In the genomic region with DNA sequence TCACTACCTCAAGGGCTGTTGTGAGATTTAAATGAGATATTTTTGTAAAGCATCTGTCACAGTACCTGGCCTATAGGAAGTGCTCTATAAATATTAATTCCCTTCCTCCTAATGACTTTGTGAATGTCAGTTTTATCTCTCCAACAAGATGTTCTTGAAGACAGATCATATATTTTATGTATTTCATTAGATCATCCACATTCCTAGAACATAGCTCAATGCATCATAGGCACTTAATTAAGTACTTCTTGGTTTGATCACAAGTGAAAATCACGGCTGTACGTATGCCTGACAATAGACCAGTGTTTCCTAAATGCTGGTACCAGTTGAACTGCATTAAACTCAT, we compare ENCODE assay signal across 14 cellular contexts. TPM values are rescaled to one million over a fixed set of nuclear protein-coding genes. Genes with fewer than 3 reads are reported as not detected.
A peak's percentile ranks its signal among the peaks of the same experiment; 100 is the strongest.
DNase-seq lines count a peak whose midpoint lies in the region; ATAC-seq and TF ChIP-seq lines count a peak whose summit lies in the region.
"Had no signal": no experiment of that assay in that cellular context is flagged by ENCODE, and none has a peak within 500 bp of the region (broad histone marks: within the 10 kb centered on the region; RNA-seq: fewer than 3 reads in every experiment).

No MANE protein-coding gene starts in this region.

- H3K4me3 Mint-ChIP-seq in naive B cell: peak overlapping the region in 1 of 8 donors; percentile 5
- H3K4me3 Mint-ChIP-seq: CD4-positive, CD25-positive, alpha-beta regulatory T cell; H9 had no signal

- peak overlapping the region; percentile 91 for H3K27ac ChIP-seq in cingulate gyrus (ENCODE audit: low read depth, low read length)
- H3K27ac ChIP-seq in foreskin keratinocyte: no peak overlapping the region
- H3K27ac ChIP-seq in suprapubic skin: peak overlapping the region; percentile 31
- H3K27ac ChIP-seq in right cardiac atrium (ENCODE audit: low read length): no peak overlapping the region

- 46% methylated on average over 2 of the region's 2 CpGs for WGBS in suprapubic skin
- WGBS in right cardiac atrium: 88% methylated on average over 2 of the region's 2 CpGs

- H3K9me3 Mint-ChIP-seq in naive B cell: peaks cover 0 to 2% (median 0%) of the 10 kb centered on the region in 7 donors
- H3K9me3 Mint-ChIP-seq: CD4-positive, CD25-positive, alpha-beta regulatory T cell; H9 had no signal

- no peak for TF ChIP-seq EP300 in suprapubic skin (IDR thresholded peaks at IDR 0.05)

- no peaks in the 10 kb centered on the region for H3K9me3 ChIP-seq in suprapubic skin
- H3K9me3 ChIP-seq in right cardiac atrium (ENCODE audit: control insufficient read depth, low read length): no peaks in the 10 kb centered on the region
- H3K9me3 ChIP-seq: BE2C had no signal

- H3K27ac Mint-ChIP-seq in naive B cell: peak overlapping the region in 4 of 6 donors; percentile 34 to 60 (median 46)
- H3K27ac Mint-ChIP-seq: H9 had no signal

- H3K4me1 ChIP-seq in foreskin keratinocyte (no peaks in the 10 kb centered on the region), suprapubic skin (peaks cover 59% of the 10 kb centered on the region), right cardiac atrium (ENCODE audit: control insufficient read depth, insufficient read depth, low read length) (peaks cover 7% of the 10 kb centered on the region)
- H3K4me1 ChIP-seq: BE2C had no signal

- no peaks in the 10 kb centered on the region for H3K27me3 Mint-ChIP-seq in naive B cell
- H3K27me3 Mint-ChIP-seq: CD4-positive, CD25-positive, alpha-beta regulatory T cell had no signal

- no peak for TF ChIP-seq POLR2A in suprapubic skin (IDR thresholded peaks at IDR 0.05)

- no peak for TF ChIP-seq CTCF in foreskin keratinocyte (conservative IDR thresholded peaks at IDR 0.05)
- TF ChIP-seq CTCF in suprapubic skin (IDR thresholded peaks at IDR 0.05): no peak

- peaks cover 0 to 14% of the 10 kb centered on the region in 2 donors for H3K36me3 Mint-ChIP-seq in naive B cell

- peak; percentile 36 for ATAC-seq in foreskin keratinocyte
- no peak for ATAC-seq in naive B cell (ENCODE audit: low read depth in 2 of 2)
- no peak for ATAC-seq in right cardiac atrium
- ATAC-seq in HG03469 (IDR thresholded peaks at IDR 0.05; ENCODE audit: unreplicated experiment): no peak

- DNase-seq in foreskin keratinocyte: peak in 1 of 2 donors; percentile 39
- no peak for DNase-seq in naive B cell
- no peak for DNase-seq in suprapubic skin (ENCODE audit: low spot score in 2 of 2)
- DNase-seq in right cardiac atrium: no peak
- no peak for DNase-seq in stimulated activated CD4-positive, alpha-beta T cell treated with anti-CD3 and anti-CD28 coated beads, Interleukin-1b, Interleukin-23, amount 100 ng/mL, for 48 hours
- no peak for DNase-seq in dedifferentiated amniotic fluid mesenchymal stem cell (ENCODE audit: extremely low spot score)
- DNase-seq: ACHN; BE2C; C1 segment of cervical spinal cord; Caco-2; CD4-positive, CD25-positive, alpha-beta regulatory T cell; H9 had no signal

- H3K4me1 Mint-ChIP-seq in naive B cell: peaks cover 62 to 90% (median 76%) of the 10 kb centered on the region in 3 donors

- intact Hi-C loops in right cardiac atrium (cut with DNase I): no loop called here

- H3K36me3 ChIP-seq in suprapubic skin: no peaks in the 10 kb centered on the region
- H3K36me3 ChIP-seq: BE2C had no signal

- H3K27me3 ChIP-seq in foreskin keratinocyte (no peaks in the 10 kb centered on the region), suprapubic skin (no peaks in the 10 kb centered on the region), right cardiac atrium (ENCODE audit: control insufficient read depth, insufficient read depth) (no peaks in the 10 kb centered on the region)
- H3K27me3 ChIP-seq: BE2C had no signal

- no peak overlapping the region for H3K4me3 ChIP-seq in suprapubic skin
- no peak overlapping the region for H3K4me3 ChIP-seq in right cardiac atrium (ENCODE audit: low read length)

RNA-seq across cellular contexts. Expression of a gene that starts 49.9 kb away (rescaled TPM):
- total RNA-seq in foreskin keratinocyte: 3.5 and 4.7 TPM in 2 replicates
- 1.1 and 1.8 TPM in 2 replicates for polyA plus RNA-seq in foreskin keratinocyte
- 100 to 1,000 TPM; 108 to 156 (median 142) TPM for polyA plus RNA-seq in naive B cell (ENCODE audit: low read depth in 6 of 6)
- 10 to 100 TPM; 14.1 to 38.1 (median 24.4) TPM for total RNA-seq in suprapubic skin
- total RNA-seq in right cardiac atrium: 10 to 100 TPM; 22.3 to 30.6 (median 26.8) TPM
- polyA plus RNA-seq in right cardiac atrium: 4.6 TPM

Comparison
In these comparisons a context has a peak if more than half of its experiments do, and no peak if none do; other contexts are left out.
1. H3K27ac ChIP-seq: peak in cingulate gyrus (single experiment) and suprapubic skin (single experiment); none in foreskin keratinocyte (single experiment) and right cardiac atrium (single experiment).